16 cellular contexts compared by ENCODE assay signal in genomic region chr15:30023798-30024295, GRCh38.
DNase-seq lines count a peak whose midpoint lies in the region; ATAC-seq and TF ChIP-seq lines count a peak whose summit lies in the region.
"Had no signal": no experiment of that assay in that cellular context is flagged by ENCODE, and none has a peak within 500 bp of the region (broad histone marks: within the 10 kb centered on the region; RNA-seq: fewer than 3 reads in every experiment).

No MANE protein-coding gene starts in this region.

- in situ Hi-C loops in astrocyte of the spinal cord (cut with HindIII; ENCODE audit: low sequenced_read_pairs): no loop called here

- TF ChIP-seq CTCF in astrocyte of the spinal cord (IDR thresholded peaks at IDR 0.05; ENCODE audit: low read depth, low read length) (no peak), foreskin fibroblast (IDR thresholded peaks at IDR 0.05; ENCODE audit: low read depth, low read length) (no peak)

- DNase-seq in HS-27A (ENCODE audit: low read depth) (peak; percentile 23), astrocyte of the spinal cord (ENCODE audit: low read depth, low spot score) (peak; percentile 62), foreskin fibroblast (peak; percentile 59 to 74), superior temporal gyrus (ENCODE audit: extremely low spot score) (peak; percentile 41), NCI-H2171 treated with DMSO at 0.1 percent for 48 hours (lab: John Stamatoyannopoulos, UW) (no peak)
- DNase-seq: DMS79, lower lobe of right lung, naive B cell, NCI-H1930, NCI-H526, OCI-M1, spleen had no signal

- H3K4me3 ChIP-seq in astrocyte of the spinal cord (ENCODE audit: low read depth, low read length) (no peak overlapping the region), foreskin fibroblast (ENCODE audit: low read depth in 1 of 2, low read length in 2 of 2) (no peak overlapping the region)
- H3K4me3 ChIP-seq: lower lobe of right lung, SJSA1, spleen had no signal

- ATAC-seq in SK-N-SH treated with all-trans-retinoic acid at 6 μM for 48 hours: no peak
- ATAC-seq in HG02840 (IDR thresholded peaks at IDR 0.05; ENCODE audit: low FRiP score, unreplicated experiment): no peak
- ATAC-seq: activated T-helper 17 cell treated with anti-CD3 and anti-CD28 coated beads, Interleukin-2, amount 50 U/mL, for 72 hours; lower lobe of right lung had no signal

TF ChIP-seq in SK-N-SH treated with all-trans-retinoic acid at 6 μM for 48 hours, 23 proteins besides CTCF, POLR2A, EP300 and RAD21:
- TF ChIP-seq BACH2 (CRISPR knock-in tag; IDR thresholded peaks at IDR 0.05; ENCODE audit: borderline replicate concordance) (no peak), SNAI2 (CRISPR knock-in tag; IDR thresholded peaks at IDR 0.05) (no peak), POU6F1 (CRISPR knock-in tag; IDR thresholded peaks at IDR 0.05; ENCODE audit: borderline replicate concordance, low read depth) (no peak)
